Comparison of ENCODE assay signal across 23 cellular contexts in genomic region chr21:34120867-34121266, GRCh38. TPM values are rescaled to one million over a fixed set of nuclear protein-coding genes. Genes with fewer than 3 reads are reported as not detected.
A peak's percentile ranks its signal among the peaks of the same experiment; 100 is the strongest.
DNase-seq lines count a peak whose midpoint lies in the region; ATAC-seq, FAIRE-seq and TF ChIP-seq lines count a peak whose summit lies in the region.
"Had no signal": no experiment of that assay in that cellular context is flagged by ENCODE, and none has a peak within 500 bp of the region (broad histone marks: within the 10 kb centered on the region; RNA-seq: fewer than 3 reads in every experiment).

No MANE protein-coding gene starts in this region.

- H3K27ac ChIP-seq in left ventricle myocardium inferior (replicated peaks): no peak overlapping the region
- no peak overlapping the region for H3K27ac ChIP-seq in naive thymus-derived CD4-positive, alpha-beta T cell (ENCODE audit: low read depth, low read length)
- H3K27ac ChIP-seq in mesendoderm (ENCODE audit: low read depth, low read length): no peak overlapping the region
- H3K27ac ChIP-seq: 22Rv1, BLaER1, C4-2B, GM23248 had no signal

- no peak overlapping the region for H2AK5ac ChIP-seq in mesendoderm (ENCODE audit: low read length)

- TF ChIP-seq POLR2A in GM12892 (IDR thresholded peaks at IDR 0.05; ENCODE audit: low read depth, low read length): no peak

- H3K4me1 Mint-ChIP-seq in naive thymus-derived CD4-positive, alpha-beta T cell: peaks cover 27 to 78% (median 73%) of the 10 kb centered on the region in 7 donors

- H3K23ac ChIP-seq in mesendoderm (ENCODE audit: low read length): no peak overlapping the region

- FAIRE-seq in GM12892 (lab: Jason Lieb, UNC): peak; percentile 73
- FAIRE-seq: GM12891, H1 had no signal

- POLR2A ChIA-PET in naive thymus-derived CD4-positive, alpha-beta T cell (lab: Charles Lee): interaction anchor here (0.9 to 1.0 kb wide), 2 partner anchors 8 to 26 kb away, joined by 3 to 4 read pairs; no protein-coding TSS in a partner anchor

- H4K8ac ChIP-seq in mesendoderm (ENCODE audit: low read depth, low read length): no peak overlapping the region

- peaks cover 33% of the 10 kb centered on the region for H3K79me2 ChIP-seq in mesendoderm (ENCODE audit: control insufficient read depth, insufficient read depth, low read length)

- H3K4me1 ChIP-seq in left ventricle myocardium inferior (peaks cover 39% of the 10 kb centered on the region), mesendoderm (ENCODE audit: control insufficient read depth, low read depth, low read length) (no peaks in the 10 kb centered on the region)
- H3K4me1 ChIP-seq in naive thymus-derived CD4-positive, alpha-beta T cell (ENCODE audit: control insufficient read depth in 2 of 2, insufficient read depth in 2 of 2, low read length in 2 of 2): peaks cover 0 to 6% of the 10 kb centered on the region in 2 donors
- H3K4me1 ChIP-seq: BLaER1 had no signal

- H3K27ac Mint-ChIP-seq in naive thymus-derived CD4-positive, alpha-beta T cell: peak overlapping the region in 5 of 9 donors; percentile 3 to 82 (median 49)
- H3K27ac Mint-ChIP-seq: B cell had no signal

- no peak overlapping the region for H3K56ac ChIP-seq in mesendoderm (ENCODE audit: low read length)

- no peak overlapping the region for H3K18ac ChIP-seq in mesendoderm (ENCODE audit: low read length)

- peaks cover 0 to 11% (median 2%) of the 10 kb centered on the region in 11 donors for H3K9me3 Mint-ChIP-seq in naive thymus-derived CD4-positive, alpha-beta T cell
- H3K9me3 Mint-ChIP-seq: CD4-positive, CD25-positive, alpha-beta regulatory T cell had no signal

- CTCF ChIA-PET in naive thymus-derived CD4-positive, alpha-beta T cell (lab: Charles Lee): interaction anchor here (1.1 kb wide), 1 partner anchor 81 kb away, joined by 3 read pairs; no protein-coding TSS in a partner anchor

- no peak overlapping the region for H3K4me3 ChIP-seq in left ventricle myocardium inferior
- no peak overlapping the region for H3K4me3 ChIP-seq in naive thymus-derived CD4-positive, alpha-beta T cell (ENCODE audit: low read length)
- H3K4me3 ChIP-seq in mesendoderm (ENCODE audit: low read length): no peak overlapping the region
- H3K4me3 ChIP-seq: BLaER1, GM23248 had no signal

- H3K36me3 ChIP-seq in left ventricle myocardium inferior (peaks cover 5% of the 10 kb centered on the region), mesendoderm (ENCODE audit: control insufficient read depth, insufficient read depth, low read length) (peaks cover 2% of the 10 kb centered on the region)
- H3K36me3 ChIP-seq in naive thymus-derived CD4-positive, alpha-beta T cell (ENCODE audit: control insufficient read depth in 2 of 3, insufficient read depth in 3 of 3, low read length in 3 of 3): no peaks in the 10 kb centered on the region

- WGBS in mesendoderm (ENCODE audit: extremely low coverage, insufficient coverage, low lambda C conversion rate): no CpG with 5 or more reads among the region's 2 CpGs

- H2BK120ac ChIP-seq in mesendoderm (ENCODE audit: low read depth, low read length): no peak overlapping the region

- no peak for TF ChIP-seq CTCF in left ventricle myocardium inferior (IDR thresholded peaks at IDR 0.05; ENCODE audit: borderline replicate concordance)

- peaks cover 0 to 56% (median 48%) of the 10 kb centered on the region in 5 donors for H3K36me3 Mint-ChIP-seq in naive thymus-derived CD4-positive, alpha-beta T cell

- no peak overlapping the region for H2BK5ac ChIP-seq in mesendoderm (ENCODE audit: low read length)

- intact Hi-C loops in Right ventricle myocardium inferior (cut with DNase I): no loop called here
- intact Hi-C loops in left cardiac atrium (cut with DNase I): no loop called here
- intact Hi-C loops in left ventricle myocardium superior (cut with micrococcal nuclease): no loop called here
- intact Hi-C loops in left ventricle myocardium inferior (cut with micrococcal nuclease): no loop called here
- intact Hi-C loops in naive thymus-derived CD4-positive, alpha-beta T cell (cut with micrococcal nuclease): no loop called here

- H2BK15ac ChIP-seq in mesendoderm (replicated peaks; ENCODE audit: low read depth): no peak overlapping the region

- no peak overlapping the region for H4K5ac ChIP-seq in mesendoderm (ENCODE audit: low read length)

- no peak overlapping the region for H3K9ac ChIP-seq in mesendoderm (ENCODE audit: low read length)
- H3K9ac ChIP-seq: BLaER1, GM23248 had no signal

- H3K27me3 ChIP-seq in left ventricle myocardium inferior (ENCODE audit: low read depth): no peaks in the 10 kb centered on the region
- H3K27me3 ChIP-seq in naive thymus-derived CD4-positive, alpha-beta T cell (ENCODE audit: control insufficient read depth in 2 of 2, insufficient read depth in 2 of 2, low read length in 2 of 2): no peaks in the 10 kb centered on the region
- H3K27me3 ChIP-seq in mesendoderm (ENCODE audit: insufficient read depth, low read length, poor library complexity): no peaks in the 10 kb centered on the region
- H3K27me3 ChIP-seq: BLaER1 had no signal

- DNase-seq in Right ventricle myocardium inferior (ENCODE audit: missing footprints) (no peak), left cardiac atrium (no peak), left ventricle myocardium superior (no peak), left ventricle myocardium inferior (no peak), GM12892 (ENCODE audit: insufficient read length) (no peak), mesendoderm (no peak)
- no peak for DNase-seq in naive thymus-derived CD4-positive, alpha-beta T cell
- DNase-seq: Calu3; CD4-positive, CD25-positive, alpha-beta regulatory T cell; COR-L47; DMS53; DMS79 treated with DMSO at 0.1 percent for 48 hours; GF-D8; GM23248; H7; HCEC 1CT had no signal

- H3K27me3 Mint-ChIP-seq in naive thymus-derived CD4-positive, alpha-beta T cell: no peaks in the 10 kb centered on the region
- H3K27me3 Mint-ChIP-seq: B cell; CD4-positive, CD25-positive, alpha-beta regulatory T cell had no signal

- no peaks in the 10 kb centered on the region for H3K9me3 ChIP-seq in left ventricle myocardium inferior (replicated peaks)
- H3K9me3 ChIP-seq in naive thymus-derived CD4-positive, alpha-beta T cell (ENCODE audit: control insufficient read depth in 2 of 3, low read length in 3 of 3): no peaks in the 10 kb centered on the region

- H3K4me2 ChIP-seq in mesendoderm (ENCODE audit: low read length): no peak overlapping the region
- H3K4me2 ChIP-seq: BLaER1 had no signal

- ATAC-seq in Right ventricle myocardium inferior (peak; percentile 34), left cardiac atrium (no peak), left ventricle myocardium superior (peak; percentile 78), HG03457 (IDR thresholded peaks at IDR 0.05; ENCODE audit: unreplicated experiment) (no peak)
- no peak for ATAC-seq in naive thymus-derived CD4-positive, alpha-beta T cell

- no peak overlapping the region for H3K4ac ChIP-seq in mesendoderm (ENCODE audit: low read depth, low read length)

- peaks cover 33% of the 10 kb centered on the region for H3K79me1 ChIP-seq in mesendoderm (ENCODE audit: low read length)

- no peak overlapping the region for H3K4me3 Mint-ChIP-seq in naive thymus-derived CD4-positive, alpha-beta T cell
- H3K4me3 Mint-ChIP-seq: B cell; CD4-positive, CD25-positive, alpha-beta regulatory T cell had no signal

RNA-seq across cellular contexts. Expression of gene MRPS6, which starts 47.5 kb away (rescaled TPM):
- 72.2 TPM for total RNA-seq in Right ventricle myocardium inferior
- 10 to 100 TPM; 54.8 to 67.2 TPM for total RNA-seq in left cardiac atrium
- 63.0 TPM for total RNA-seq in left ventricle myocardium superior
- 61.9 TPM for total RNA-seq in left ventricle myocardium inferior
- 86.3 TPM for polyA plus RNA-seq in GM12892 (2012; ENCODE audit: missing spikeins)
- 10 to 100 TPM; 25.5 to 92.7 (median 87.9) TPM for total RNA-seq in naive thymus-derived CD4-positive, alpha-beta T cell
- polyA plus RNA-seq in naive thymus-derived CD4-positive, alpha-beta T cell: 100 to 1,000 TPM; 183 to 193 TPM
- 190 TPM for polyA plus RNA-seq in mesendoderm (2013, experiment 1 of 2)
- 187 TPM for polyA plus RNA-seq in mesendoderm (2013, experiment 2 of 2)

RNA-seq across cellular contexts. Expression of gene SLC5A3, which starts 47.5 kb away (rescaled TPM):
- total RNA-seq in Right ventricle myocardium inferior (6.2 TPM), left cardiac atrium (10 to 100 TPM in 1 of 2 donors, 1 to 10 TPM in 1; 6.6 to 13.4 TPM), left ventricle myocardium superior (4.3 TPM), left ventricle myocardium inferior (4.7 TPM)
- polyA plus RNA-seq in GM12892 (2012; ENCODE audit: missing spikeins): 12.1 TPM
- total RNA-seq in naive thymus-derived CD4-positive, alpha-beta T cell: 10 to 100 TPM in 3 of 5 experiments, 1 to 10 TPM in 2; 8.8 to 45.5 (median 34.0) TPM
- polyA plus RNA-seq in naive thymus-derived CD4-positive, alpha-beta T cell: 1 to 10 TPM; 1.8 to 2.1 TPM
- polyA plus RNA-seq in mesendoderm (2013, experiment 1 of 2): 2.9 TPM
- polyA plus RNA-seq in mesendoderm (2013, experiment 2 of 2): 2.9 TPM

Comparison
In these comparisons a context has a peak if more than half of its experiments do, and no peak if none do; other contexts are left out.
1. ATAC-seq: peak in Right ventricle myocardium inferior (single experiment) and left ventricle myocardium superior (single experiment); none in left cardiac atrium (0 of 2), naive thymus-derived CD4-positive, alpha-beta T cell (single experiment) and HG03457 (single experiment).